ENCODE assay signal across 15 cellular contexts in the genomic region with DNA sequence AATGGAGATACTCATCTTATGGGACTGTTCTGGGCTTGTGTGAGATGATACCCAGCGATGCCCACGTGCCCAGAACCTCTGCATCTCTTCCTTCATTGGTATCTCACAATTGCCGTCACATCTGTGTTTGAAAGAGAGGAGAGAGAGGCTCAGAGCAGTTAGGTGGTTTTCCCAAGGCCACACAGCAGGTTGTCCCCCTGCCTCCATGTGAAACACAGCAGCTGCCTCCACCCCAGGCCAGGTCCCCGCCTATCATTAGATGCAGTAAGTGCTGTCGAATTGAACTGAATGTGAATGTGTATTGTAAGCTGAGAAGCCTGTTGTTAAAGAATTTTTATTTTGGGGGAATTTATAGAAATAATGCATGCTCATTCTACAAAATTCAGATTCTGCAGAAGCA. TPM values are rescaled to one million over a fixed set of nuclear protein-coding genes. Genes with fewer than 3 reads are reported as not detected.
DNase-seq lines count a peak whose midpoint lies in the region; ATAC-seq, FAIRE-seq and TF ChIP-seq lines count a peak whose summit lies in the region.
"Not testable (repeated sequence)": the region's sequence is repeated elsewhere in the genome, so short reads cannot be mapped to it uniquely, and the experiment has no call there.
"Had no signal": no experiment of that assay in that cellular context is flagged by ENCODE, and none has a peak within 500 bp of the region (broad histone marks: within the 10 kb centered on the region; RNA-seq: fewer than 3 reads in every experiment).

No MANE protein-coding gene starts in this region.

- H3K4me1 ChIP-seq in K562 (replicated peaks in 1 of 2; ENCODE audit: control insufficient read depth in 2 of 2, insufficient read depth in 2 of 2, low read length in 2 of 2) (peaks cover 0 to 17% of the 10 kb centered on the region in 2 experiments; a peak in 2 of 5 replicates), HepG2 (ENCODE audit: insufficient read depth, low read length) (peaks cover 18% of the 10 kb centered on the region)
- not testable (repeated sequence) for H3K4me1 ChIP-seq in body of pancreas; neuronal stem cell (ENCODE audit: control insufficient read depth in 2 of 2, insufficient read depth in 1 of 2, low read depth in 1 of 2, low read length in 2 of 2); pancreas

- H4K20me1 ChIP-seq in K562 (replicated peaks; ENCODE audit: control insufficient read depth, insufficient read depth, low read length); HepG2 (ENCODE audit: insufficient read depth, low read length): not testable (repeated sequence)

- H4K91ac ChIP-seq in neuronal stem cell (ENCODE audit: low read depth, low read length, poor library complexity): not testable (repeated sequence)

- H3K9me3 Mint-ChIP-seq in chondrocyte (ENCODE audit: low read depth); neural crest cell: not testable (repeated sequence)

- WGBS in K562 (ENCODE audit: insufficient coverage, low coverage, missing lambda C conversion rate): 3% methylated on average over 5 of the region's 5 CpGs
- WGBS in body of pancreas, 2 donors: 46 to 50% methylated on average over 5 of the region's 5 CpGs
- 44% methylated on average over 5 of the region's 5 CpGs for WGBS in HepG2 (ENCODE audit: low lambda C conversion rate)
- no CpG with 5 or more reads among the region's 5 CpGs for WGBS in neuronal stem cell (ENCODE audit: extremely low coverage in 2 of 2, insufficient read length in 2 of 2, insufficient replicate concordance in 1 of 2), 2 donors
- WGBS in pancreas, 2 donors: 41 to 47% methylated on average over 5 of the region's 5 CpGs

- H4K8ac ChIP-seq in neuronal stem cell (ENCODE audit: low read depth, low read length): not testable (repeated sequence)

- not testable (repeated sequence) for H3K36me3 Mint-ChIP-seq in chondrocyte (ENCODE audit: low read depth); neural crest cell (ENCODE audit: low read depth)

- peak overlapping the region; percentile 18 for H3K23ac ChIP-seq in neuronal stem cell (ENCODE audit: low read depth, low read length, poor library complexity)

- intact Hi-C loops in K562 (cut with micrococcal nuclease); body of pancreas (cut with DNase I); HepG2 (cut with micrococcal nuclease; ENCODE audit: unreplicated experiment); pancreas (cut with DNase I): not testable (repeated sequence)

- not testable (repeated sequence) for ATAC-seq in K562, HepG2
- ATAC-seq in body of pancreas (peak; percentile 33), pancreas (peak in 3 of 4 donors; percentile 58 to 70 (median 60))

- in situ Hi-C loops in K562 (cut with MboI); HepG2 (cut with HindIII; ENCODE audit: extremely low pct_ligation_motif_present, low pct_unique_long_range_greater_than_20kb): not testable (repeated sequence)

- H3K79me1 ChIP-seq in neuronal stem cell (ENCODE audit: low read depth, low read length): not testable (repeated sequence)

- H2BK12ac ChIP-seq in neuronal stem cell (ENCODE audit: low read length): not testable (repeated sequence)

- H3K4me3 ChIP-seq in K562; body of pancreas; HepG2 (replicated peaks in 1 of 3; ENCODE audit: insufficient read depth in 1 of 3, low read depth in 2 of 3, low read length in 3 of 3); neuronal stem cell (ENCODE audit: low read length in 2 of 2); pancreas: not testable (repeated sequence)

- TF ChIP-seq CTCF in K562 (IDR thresholded peaks at IDR 0.05 in 2 of 3, conservative IDR thresholded peaks at IDR 0.05 in 1 of 3; ENCODE audit: insufficient read depth in 2 of 3, low read depth in 1 of 3, low read length in 3 of 3); body of pancreas (IDR thresholded peaks at IDR 0.05); chondrocyte (IDR thresholded peaks at IDR 0.05); HepG2 (CRISPR knock-in tag; IDR thresholded peaks at IDR 0.05); neural crest cell (conservative IDR thresholded peaks at IDR 0.05); pancreas (IDR thresholded peaks at IDR 0.05): not testable (repeated sequence)

- H3K36me3 ChIP-seq in K562 (ENCODE audit: control insufficient read depth, insufficient read depth, low read length); body of pancreas (replicated peaks in 1 of 2; ENCODE audit: insufficient read depth in 1 of 2, low read depth in 2 of 2); HepG2 (replicated peaks in 1 of 2; ENCODE audit: control insufficient read depth in 1 of 2, insufficient read depth in 2 of 2, low read length in 2 of 2); neuronal stem cell (replicated peaks in 1 of 2; ENCODE audit: control insufficient read depth in 2 of 2, insufficient read depth in 2 of 2, low read length in 2 of 2); pancreas: not testable (repeated sequence)

- not testable (repeated sequence) for H3K4me2 ChIP-seq in K562 (ENCODE audit: insufficient read depth, low read length); HepG2 (ENCODE audit: low read depth, low read length); neuronal stem cell (ENCODE audit: insufficient read depth, low read length, poor library complexity, severe bottlenecking)

- H3K18ac ChIP-seq in neuronal stem cell (ENCODE audit: low read length): not testable (repeated sequence)

- H3K9me3 ChIP-seq in K562 (replicated peaks; ENCODE audit: control insufficient read depth, insufficient read depth, low read depth, low read length); body of pancreas; HepG2 (ENCODE audit: low read length); neuronal stem cell (replicated peaks in 1 of 2; ENCODE audit: control insufficient read depth in 2 of 2, insufficient read depth in 1 of 2, low read depth in 1 of 2, low read length in 2 of 2); pancreas: not testable (repeated sequence)

- TF ChIP-seq RAD21 in K562 (CRISPR knock-in tag; conservative IDR thresholded peaks at IDR 0.05 in 1 of 2, IDR thresholded peaks at IDR 0.05 in 1 of 2); HepG2 (CRISPR knock-in tag; IDR thresholded peaks at IDR 0.05): not testable (repeated sequence)

- not testable (repeated sequence) for H3K79me2 ChIP-seq in K562 (ENCODE audit: control insufficient read depth, insufficient read depth, low read length); HepG2 (ENCODE audit: insufficient read depth, low read length)

- H3K4me1 Mint-ChIP-seq in chondrocyte (ENCODE audit: low read depth); neural crest cell: not testable (repeated sequence)

- not testable (repeated sequence) for BruUV-seq in K562 (replicated peaks; lab: Mats Ljungman, UMichigan); HepG2 (replicated peaks; lab: Mats Ljungman, UMichigan)

- not testable (repeated sequence) for H2BK15ac ChIP-seq in neuronal stem cell (ENCODE audit: low read length)

- not testable (repeated sequence) for TF ChIP-seq EP300 in K562 (IDR thresholded peaks at IDR 0.05; ENCODE audit: low read length); HepG2 (IDR thresholded peaks at IDR 0.05; ENCODE audit: low read depth in 2 of 2, low read length in 2 of 2); HepG2 (CRISPR knock-in tag; IDR thresholded peaks at IDR 0.05; ENCODE audit: borderline replicate concordance)

- H3K9ac ChIP-seq in K562 (ENCODE audit: insufficient read depth in 1 of 2, low read depth in 2 of 2, low read length in 2 of 2); HepG2 (ENCODE audit: insufficient read depth, low read depth, low read length); neuronal stem cell (ENCODE audit: low read depth, low read length, poor library complexity): not testable (repeated sequence)

- TF ChIP-seq POLR2A in K562 (conservative IDR thresholded peaks at IDR 0.05); body of pancreas (IDR thresholded peaks at IDR 0.05); HepG2 (IDR thresholded peaks at IDR 0.05; ENCODE audit: insufficient read depth in 1 of 2, low read depth in 2 of 2, low read length in 2 of 2): not testable (repeated sequence)

- not testable (repeated sequence) for H3K27ac ChIP-seq in K562 (ENCODE audit: extremely low read depth, low read depth, low read length); body of pancreas; HepG2 (ENCODE audit: extremely low read length, insufficient read depth, low read length); neuronal stem cell (replicated peaks; ENCODE audit: low read length); pancreas

- POLR2A ChIA-PET in K562 (lab: Yijun Ruan, JAX); HepG2 (lab: Yijun Ruan, JAX): not testable (repeated sequence)

- H3K27me3 Mint-ChIP-seq in chondrocyte (ENCODE audit: low read depth): not testable (repeated sequence)
- peaks cover 37% of the 10 kb centered on the region for H3K27me3 Mint-ChIP-seq in neural crest cell (ENCODE audit: low read depth)

- FAIRE-seq in K562 (lab: Jason Lieb, UNC): peak; percentile 26
- not testable (repeated sequence) for FAIRE-seq in HepG2 (lab: Jason Lieb, UNC); pancreas (lab: Jason Lieb, UNC)

- H3K27ac Mint-ChIP-seq in chondrocyte (ENCODE audit: unreplicated experiment); neural crest cell (ENCODE audit: unreplicated experiment): not testable (repeated sequence)

- peaks cover 4 to 34% of the 10 kb centered on the region in 2 experiments for H3K27me3 ChIP-seq in K562 (ENCODE audit: control insufficient read depth in 2 of 2, insufficient read depth in 2 of 2, low read length in 2 of 2)
- H3K27me3 ChIP-seq in body of pancreas, pancreas: not testable (repeated sequence)
- H3K27me3 ChIP-seq in HepG2 (ENCODE audit: control insufficient read depth in 1 of 2, insufficient read depth in 2 of 2, low read length in 2 of 2): peaks cover 10 to 44% of the 10 kb centered on the region in 2 experiments
- peaks cover 16 to 32% (median 29%) of the 10 kb centered on the region in 3 experiments for H3K27me3 ChIP-seq in neuronal stem cell (ENCODE audit: control insufficient read depth in 3 of 3, insufficient read depth in 3 of 3, low read depth in 1 of 3, low read length in 3 of 3)

- H3K4ac ChIP-seq in neuronal stem cell (ENCODE audit: low read length): not testable (repeated sequence)

- not testable (repeated sequence) for H2BK120ac ChIP-seq in neuronal stem cell (ENCODE audit: low read depth, low read length)

- not testable (repeated sequence) for H3K4me3 Mint-ChIP-seq in chondrocyte (ENCODE audit: unreplicated experiment)
- peak overlapping the region; percentile 27 for H3K4me3 Mint-ChIP-seq in neural crest cell

- H2AFZ ChIP-seq in K562 (ENCODE audit: low read depth, low read length); HepG2 (ENCODE audit: low read length); neuronal stem cell (ENCODE audit: low read length): not testable (repeated sequence)

- DNase-seq in K562 (ENCODE audit: extremely low read depth in 1 of 4, low spot score in 3 of 4); HepG2 (ENCODE audit: low spot score); neural crest cell (ENCODE audit: low read depth, low spot score); neuronal stem cell (ENCODE audit: low spot score): not testable (repeated sequence)
- peak; percentile 48 to 71 (median 58) for DNase-seq in body of pancreas
- DNase-seq in chondrocyte (ENCODE audit: low spot score): peak; percentile 34
- peak in 4 of 6 donors; percentile 44 to 65 (median 56) for DNase-seq in pancreas

- H2BK5ac ChIP-seq in neuronal stem cell (ENCODE audit: low read length): not testable (repeated sequence)

- not testable (repeated sequence) for H3K14ac ChIP-seq in neuronal stem cell (ENCODE audit: low read length)

- CTCF ChIA-PET in K562 (lab: Yijun Ruan, JAX; ENCODE audit: low intra/inter-chr PET ratio); HepG2 (lab: Yijun Ruan, JAX; ENCODE audit: low intra/inter-chr PET ratio, low total read pairs): not testable (repeated sequence)

- not testable (repeated sequence) for H3K9me1 ChIP-seq in K562 (ENCODE audit: control insufficient read depth, insufficient read depth, low read length)

- H2AK5ac ChIP-seq in neuronal stem cell (ENCODE audit: low read depth, low read length): not testable (repeated sequence)

RNA-seq across cellular contexts. Expression of gene BMP8A, which starts 5.1 kb away (rescaled TPM):
- total RNA-seq in K562 (2011; cell fraction: chromatin; rRNA removed; ENCODE audit: low replicate concordance): not detected in 2 replicates
- total RNA-seq in K562 (2011; cell fraction: nucleolus; rRNA removed): not detected in 2 replicates
- not detected in 2 replicates for total RNA-seq in K562 (2011; cell fraction: nucleoplasm; rRNA removed)
- total RNA-seq in K562 (2014; rRNA removed) (not detected in 2 replicates), K562 (2014; rRNA removed; fragmentation: Illumina TruSeq; extraction: Trizol) (not detected in 2 replicates), K562 (2015; rRNA removed; fragmentation: Illumina TruSeq; extraction: Trizol) (not detected in 2 replicates), K562 (2021) (0.16 and 0.31 TPM in 2 replicates), body of pancreas (1 to 10 TPM in 1 of 2 donors, not detected in 1; 5.7 TPM), chondrocyte (0.12 TPM in 1 of 3 replicates, not detected in the others), HepG2 (2016; rRNA removed; fragmentation: Illumina TruSeq; extraction: Trizol) (not detected in 2 replicates), neural crest cell (0.19 TPM in 1 of 2 replicates, not detected in the other), pancreas (1 to 10 TPM in 5 of 6 donors, under 1 TPM in 1; 0.71 to 6.0 (median 1.7) TPM)
- polyA plus RNA-seq in K562 (2011; rRNA removed) (0.04 TPM in 1 of 2 replicates, not detected in the other), K562 (2014; fragmentation: Illumina TruSeq; extraction: Trizol) (not detected in 2 replicates), K562 (2014; fragmentation: Nextera tagmentation; extraction: Ambion mirVana) (not detected), K562 (2014; rRNA removed) (0.05 and 0.11 TPM in 2 replicates), HepG2 (2011; rRNA removed) (0.05 TPM in 1 of 2 replicates, not detected in the other), pancreas (under 1 TPM; 0.26 to 0.38 TPM)
- polyA plus RNA-seq in K562 (2011; cell fraction: cytosol; rRNA removed): 0.07 TPM in 1 of 2 replicates, not detected in the other
- 0.11 TPM in 1 of 2 replicates, not detected in the other for polyA plus RNA-seq in K562 (2011; cell fraction: nucleus; rRNA removed)
- polyA plus RNA-seq in K562 (2012): 0.25 TPM in 1 of 2 replicates, not detected in the other
- polyA minus RNA-seq in K562 (2011; rRNA and poly(A)+ RNA removed): not detected in 2 replicates
- polyA minus RNA-seq in K562 (2011; cell fraction: cytosol; rRNA and poly(A)+ RNA removed): not detected in 2 replicates
- 0.27 TPM in 1 of 2 replicates, not detected in the other for polyA minus RNA-seq in K562 (2011; cell fraction: nucleus; rRNA and poly(A)+ RNA removed)
- not detected in 2 replicates for total RNA-seq in HepG2 (2016; cell fraction: cytosol; rRNA removed; fragmentation: Illumina TruSeq; extraction: Trizol; ENCODE audit: low read depth)
- total RNA-seq in HepG2 (2016; cell fraction: insoluble cytoplasmic fraction; rRNA removed; fragmentation: Illumina TruSeq; extraction: Trizol): not detected in 2 replicates
- total RNA-seq in HepG2 (2016; cell fraction: membrane; rRNA removed; fragmentation: Illumina TruSeq; extraction: Trizol): not detected in 2 replicates
- total RNA-seq in HepG2 (2016; cell fraction: nucleus; rRNA removed; fragmentation: Illumina TruSeq; extraction: Trizol): not detected in 2 replicates
- not detected in 2 replicates for polyA plus RNA-seq in HepG2 (2011; cell fraction: cytosol; rRNA removed)
- polyA plus RNA-seq in HepG2 (2011; cell fraction: nucleus; rRNA removed): 0.13 TPM in 1 of 2 replicates, not detected in the other
- 0.08 TPM in 1 of 2 replicates, not detected in the other for polyA plus RNA-seq in HepG2 (2012)
- polyA plus RNA-seq in HepG2 (2016; cell fraction: cytosol; fragmentation: Illumina TruSeq; extraction: Trizol; ENCODE audit: low read depth): 0.07 TPM in 1 of 2 replicates, not detected in the other
- not detected in 2 replicates for polyA plus RNA-seq in HepG2 (2016; cell fraction: insoluble cytoplasmic fraction; fragmentation: Illumina TruSeq; extraction: Trizol; ENCODE audit: low read depth)
- not detected in 2 replicates for polyA plus RNA-seq in HepG2 (2016; cell fraction: membrane; fragmentation: Illumina TruSeq; extraction: Trizol; ENCODE audit: low read depth)
- not detected in 2 replicates for polyA plus RNA-seq in HepG2 (2016; cell fraction: nucleus; fragmentation: Illumina TruSeq; extraction: Trizol; ENCODE audit: insufficient read depth, low read depth)
- 0.09 TPM in 1 of 2 replicates, not detected in the other for polyA minus RNA-seq in HepG2 (2011; rRNA and poly(A)+ RNA removed; ENCODE audit: low replicate concordance)
- polyA minus RNA-seq in HepG2 (2011; cell fraction: cytosol; rRNA and poly(A)+ RNA removed): not detected in 2 replicates
- not detected in 2 replicates for polyA minus RNA-seq in HepG2 (2011; cell fraction: nucleus; rRNA and poly(A)+ RNA removed)
- polyA plus RNA-seq in neuronal stem cell (2013, experiment 1 of 2): 0.03 TPM
- polyA plus RNA-seq in neuronal stem cell (2013, experiment 2 of 2): 0.04 TPM
- total RNA-seq: A673; CD4-positive, alpha-beta memory T cell; CD4-positive, alpha-beta T cell; Daoy had no signal
- polyA plus RNA-seq: AG04450; CD14-positive monocyte; CD4-positive, alpha-beta memory T cell; CD4-positive, CD25-positive, alpha-beta regulatory T cell; CD8-positive, alpha-beta memory T cell had no signal
